In the genomic region with DNA sequence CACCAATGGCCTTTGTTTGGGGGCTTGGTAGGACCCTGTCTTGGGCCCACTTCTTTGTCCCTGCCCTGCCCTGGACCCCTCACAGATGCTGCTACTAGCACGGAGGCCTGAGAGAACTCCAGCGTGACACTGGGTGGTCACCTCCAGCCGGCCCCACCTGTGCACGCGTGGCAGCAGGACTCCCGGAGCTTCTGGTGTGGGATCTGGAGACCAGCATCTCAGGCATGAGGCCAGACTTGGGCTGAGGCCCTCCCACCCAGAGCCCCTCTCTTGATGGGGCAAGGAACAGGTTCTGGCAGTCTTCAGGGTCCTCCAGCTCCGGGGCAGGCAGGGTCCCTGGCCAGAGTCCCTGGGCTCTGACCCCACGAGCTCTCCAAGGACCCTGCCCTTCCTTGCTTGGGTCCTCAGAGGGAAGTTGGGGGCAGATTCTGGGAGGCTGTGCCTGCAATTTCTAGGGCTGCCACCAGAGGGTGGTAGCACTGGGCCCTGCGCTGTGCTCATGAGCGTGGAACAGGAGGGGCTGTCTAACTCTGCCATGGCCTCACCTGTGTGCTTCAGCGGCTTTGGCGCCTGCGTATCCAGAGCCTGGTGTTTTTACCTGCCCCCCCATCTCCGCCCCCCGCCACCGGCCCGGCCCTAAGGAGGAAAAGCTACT, we compare ENCODE assay signal across 1 cellular context.
A peak's percentile ranks its signal among the peaks of the same experiment; 100 is the strongest.
TF ChIP-seq lines count a peak whose summit lies in the region.

No MANE protein-coding gene starts in this region.

TF ChIP-seq in GM12878, 131 proteins besides CTCF, POLR2A, EP300 and RAD21:
- TF ChIP-seq CBX5 (IDR thresholded peaks at IDR 0.05; ENCODE audit: low read depth) (peak; percentile 77; the same call in 1 of the 2 replicates), NR2C1 (IDR thresholded peaks at IDR 0.05) (no peak)
